Comparison of ENCODE assay signal across 3 cellular contexts in genomic region chr2:182890773-182891381, GRCh38.
TF ChIP-seq lines count a peak whose summit lies in the region.

No MANE protein-coding gene starts in this region.

TF ChIP-seq in SK-N-SH, 30 proteins besides CTCF, POLR2A, EP300 and RAD21:
- TF ChIP-seq GATA2 (CRISPR knock-in tag; IDR thresholded peaks at IDR 0.05) (no peak), RXRA (IDR thresholded peaks at IDR 0.05; ENCODE audit: borderline replicate concordance, low read depth) (no peak), RCOR1 (IDR thresholded peaks at IDR 0.05; ENCODE audit: low read length) (no peak), CHD2 (IDR thresholded peaks at IDR 0.05; ENCODE audit: low read length, partially characterized antibody) (no peak), RFX5 (IDR thresholded peaks at IDR 0.05; ENCODE audit: low read length) (no peak), GABPA (IDR thresholded peaks at IDR 0.05; ENCODE audit: low read depth) (no peak), ELF1 (IDR thresholded peaks at IDR 0.05) (no peak), NFIC (IDR thresholded peaks at IDR 0.05; ENCODE audit: borderline replicate concordance) (no peak)
- TF ChIP-seq, protein P1, sequence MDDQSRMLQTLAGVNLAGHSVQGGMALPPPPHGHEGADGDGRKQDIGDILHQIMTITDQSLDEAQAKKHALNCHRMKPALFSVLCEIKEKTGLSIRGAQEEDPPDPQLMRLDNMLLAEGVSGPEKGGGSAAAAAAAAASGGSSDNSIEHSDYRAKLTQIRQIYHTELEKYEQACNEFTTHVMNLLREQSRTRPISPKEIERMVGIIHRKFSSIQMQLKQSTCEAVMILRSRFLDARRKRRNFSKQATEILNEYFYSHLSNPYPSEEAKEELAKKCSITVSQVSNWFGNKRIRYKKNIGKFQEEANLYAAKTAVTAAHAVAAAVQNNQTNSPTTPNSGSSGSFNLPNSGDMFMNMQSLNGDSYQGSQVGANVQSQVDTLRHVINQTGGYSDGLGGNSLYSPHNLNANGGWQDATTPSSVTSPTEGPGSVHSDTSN (IDR thresholded peaks at IDR 0.05) = no peak
- TF ChIP-seq, protein P2, sequence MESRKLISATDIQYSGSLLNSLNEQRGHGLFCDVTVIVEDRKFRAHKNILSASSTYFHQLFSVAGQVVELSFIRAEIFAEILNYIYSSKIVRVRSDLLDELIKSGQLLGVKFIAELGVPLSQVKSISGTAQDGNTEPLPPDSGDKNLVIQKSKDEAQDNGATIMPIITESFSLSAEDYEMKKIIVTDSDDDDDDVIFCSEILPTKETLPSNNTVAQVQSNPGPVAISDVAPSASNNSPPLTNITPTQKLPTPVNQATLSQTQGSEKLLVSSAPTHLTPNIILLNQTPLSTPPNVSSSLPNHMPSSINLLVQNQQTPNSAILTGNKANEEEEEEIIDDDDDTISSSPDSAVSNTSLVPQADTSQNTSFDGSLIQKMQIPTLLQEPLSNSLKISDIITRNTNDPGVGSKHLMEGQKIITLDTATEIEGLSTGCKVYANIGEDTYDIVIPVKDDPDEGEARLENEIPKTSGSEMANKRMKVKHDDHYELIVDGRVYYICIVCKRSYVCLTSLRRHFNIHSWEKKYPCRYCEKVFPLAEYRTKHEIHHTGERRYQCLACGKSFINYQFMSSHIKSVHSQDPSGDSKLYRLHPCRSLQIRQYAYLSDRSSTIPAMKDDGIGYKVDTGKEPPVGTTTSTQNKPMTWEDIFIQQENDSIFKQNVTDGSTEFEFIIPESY (IDR thresholded peaks at IDR 0.05; ENCODE audit: borderline replicate concordance, low read depth) = no peak
- TF ChIP-seq, protein P3, sequence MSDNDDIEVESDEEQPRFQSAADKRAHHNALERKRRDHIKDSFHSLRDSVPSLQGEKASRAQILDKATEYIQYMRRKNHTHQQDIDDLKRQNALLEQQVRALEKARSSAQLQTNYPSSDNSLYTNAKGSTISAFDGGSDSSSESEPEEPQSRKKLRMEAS (IDR thresholded peaks at IDR 0.05; ENCODE audit: low read depth) = no peak

TF ChIP-seq in SK-N-SH treated with all-trans-retinoic acid at 6 μM for 48 hours, 23 proteins besides CTCF, POLR2A, EP300 and RAD21 (continues in another document):
- TF ChIP-seq, protein P4, sequence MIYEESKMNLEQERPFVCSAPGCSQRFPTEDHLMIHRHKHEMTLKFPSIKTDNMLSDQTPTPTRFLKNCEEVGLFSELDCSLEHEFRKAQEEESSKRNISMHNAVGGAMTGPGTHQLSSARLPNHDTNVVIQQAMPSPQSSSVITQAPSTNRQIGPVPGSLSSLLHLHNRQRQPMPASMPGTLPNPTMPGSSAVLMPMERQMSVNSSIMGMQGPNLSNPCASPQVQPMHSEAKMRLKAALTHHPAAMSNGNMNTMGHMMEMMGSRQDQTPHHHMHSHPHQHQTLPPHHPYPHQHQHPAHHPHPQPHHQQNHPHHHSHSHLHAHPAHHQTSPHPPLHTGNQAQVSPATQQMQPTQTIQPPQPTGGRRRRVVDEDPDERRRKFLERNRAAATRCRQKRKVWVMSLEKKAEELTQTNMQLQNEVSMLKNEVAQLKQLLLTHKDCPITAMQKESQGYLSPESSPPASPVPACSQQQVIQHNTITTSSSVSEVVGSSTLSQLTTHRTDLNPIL (CRISPR knock-in tag; IDR thresholded peaks at IDR 0.05; ENCODE audit: low read depth) = no peak
- TF ChIP-seq ISL1 (CRISPR knock-in tag; IDR thresholded peaks at IDR 0.05) (no peak), ZFP30 (CRISPR knock-in tag; IDR thresholded peaks at IDR 0.05) (no peak), ZNF565 (CRISPR knock-in tag; conservative IDR thresholded peaks at IDR 0.05; ENCODE audit: low read depth) (no peak), SNAI2 (CRISPR knock-in tag; IDR thresholded peaks at IDR 0.05) (no peak), TCF4 (CRISPR knock-in tag; IDR thresholded peaks at IDR 0.05; ENCODE audit: borderline replicate concordance) (no peak), ZFP3 (CRISPR knock-in tag; IDR thresholded peaks at IDR 0.05) (no peak), BACH2 (CRISPR knock-in tag; IDR thresholded peaks at IDR 0.05; ENCODE audit: borderline replicate concordance) (no peak), PATZ1 (CRISPR knock-in tag; IDR thresholded peaks at IDR 0.05; ENCODE audit: borderline replicate concordance) (no peak), ARNTL (CRISPR knock-in tag; IDR thresholded peaks at IDR 0.05; ENCODE audit: borderline replicate concordance, low read depth) (no peak), ZNF70 (CRISPR knock-in tag; IDR thresholded peaks at IDR 0.05) (no peak), PPARA (CRISPR knock-in tag; IDR thresholded peaks at IDR 0.05; ENCODE audit: borderline replicate concordance) (no peak)
- TF ChIP-seq, protein P5, sequence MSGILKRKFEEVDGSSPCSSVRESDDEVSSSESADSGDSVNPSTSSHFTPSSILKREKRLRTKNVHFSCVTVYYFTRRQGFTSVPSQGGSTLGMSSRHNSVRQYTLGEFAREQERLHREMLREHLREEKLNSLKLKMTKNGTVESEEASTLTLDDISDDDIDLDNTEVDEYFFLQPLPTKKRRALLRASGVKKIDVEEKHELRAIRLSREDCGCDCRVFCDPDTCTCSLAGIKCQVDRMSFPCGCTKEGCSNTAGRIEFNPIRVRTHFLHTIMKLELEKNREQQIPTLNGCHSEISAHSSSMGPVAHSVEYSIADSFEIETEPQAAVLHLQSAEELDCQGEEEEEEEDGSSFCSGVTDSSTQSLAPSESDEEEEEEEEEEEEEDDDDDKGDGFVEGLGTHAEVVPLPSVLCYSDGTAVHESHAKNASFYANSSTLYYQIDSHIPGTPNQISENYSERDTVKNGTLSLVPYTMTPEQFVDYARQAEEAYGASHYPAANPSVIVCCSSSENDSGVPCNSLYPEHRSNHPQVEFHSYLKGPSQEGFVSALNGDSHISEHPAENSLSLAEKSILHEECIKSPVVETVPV (CRISPR knock-in tag; IDR thresholded peaks at IDR 0.05) = no peak
- TF ChIP-seq, protein P6, sequence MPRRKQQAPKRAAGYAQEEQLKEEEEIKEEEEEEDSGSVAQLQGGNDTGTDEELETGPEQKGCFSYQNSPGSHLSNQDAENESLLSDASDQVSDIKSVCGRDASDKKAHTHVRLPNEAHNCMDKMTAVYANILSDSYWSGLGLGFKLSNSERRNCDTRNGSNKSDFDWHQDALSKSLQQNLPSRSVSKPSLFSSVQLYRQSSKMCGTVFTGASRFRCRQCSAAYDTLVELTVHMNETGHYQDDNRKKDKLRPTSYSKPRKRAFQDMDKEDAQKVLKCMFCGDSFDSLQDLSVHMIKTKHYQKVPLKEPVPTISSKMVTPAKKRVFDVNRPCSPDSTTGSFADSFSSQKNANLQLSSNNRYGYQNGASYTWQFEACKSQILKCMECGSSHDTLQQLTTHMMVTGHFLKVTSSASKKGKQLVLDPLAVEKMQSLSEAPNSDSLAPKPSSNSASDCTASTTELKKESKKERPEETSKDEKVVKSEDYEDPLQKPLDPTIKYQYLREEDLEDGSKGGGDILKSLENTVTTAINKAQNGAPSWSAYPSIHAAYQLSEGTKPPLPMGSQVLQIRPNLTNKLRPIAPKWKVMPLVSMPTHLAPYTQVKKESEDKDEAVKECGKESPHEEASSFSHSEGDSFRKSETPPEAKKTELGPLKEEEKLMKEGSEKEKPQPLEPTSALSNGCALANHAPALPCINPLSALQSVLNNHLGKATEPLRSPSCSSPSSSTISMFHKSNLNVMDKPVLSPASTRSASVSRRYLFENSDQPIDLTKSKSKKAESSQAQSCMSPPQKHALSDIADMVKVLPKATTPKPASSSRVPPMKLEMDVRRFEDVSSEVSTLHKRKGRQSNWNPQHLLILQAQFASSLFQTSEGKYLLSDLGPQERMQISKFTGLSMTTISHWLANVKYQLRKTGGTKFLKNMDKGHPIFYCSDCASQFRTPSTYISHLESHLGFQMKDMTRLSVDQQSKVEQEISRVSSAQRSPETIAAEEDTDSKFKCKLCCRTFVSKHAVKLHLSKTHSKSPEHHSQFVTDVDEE (CRISPR knock-in tag; IDR thresholded peaks at IDR 0.05) = no peak

TF ChIP-seq in HepG2, 621 proteins besides CTCF, POLR2A, EP300 and RAD21 (continues in another document):
- no peak for TF ChIP-seq AGO2 (optimal IDR thresholded peaks at IDR 0.05; ENCODE audit: low read depth, low read length)
- peak; percentile 88 for TF ChIP-seq CEBPB (IDR thresholded peaks at IDR 0.05; ENCODE audit: borderline replicate concordance, low read depth, low read length)
- no peak for TF ChIP-seq ZNF230 (CRISPR knock-in tag; IDR thresholded peaks at IDR 0.05)
- peak; percentile 42 to 67; a peak in 2 of 4 replicates for TF ChIP-seq NR2F1 (CRISPR knock-in tag; IDR thresholded peaks at IDR 0.05)
- TF ChIP-seq ZEB1 (IDR thresholded peaks at IDR 0.05; ENCODE audit: insufficient replicate concordance, low read depth) = peak; percentile 74
- TF ChIP-seq PCBP1 (IDR thresholded peaks at IDR 0.05; ENCODE audit: borderline replicate concordance, low read depth, low read length) = no peak
- TF ChIP-seq HNRNPLL (IDR thresholded peaks at IDR 0.05; ENCODE audit: low read depth, low read length, poor library complexity, severe bottlenecking) = no peak
- peak; percentile 88 for TF ChIP-seq CEBPG (CRISPR knock-in tag; IDR thresholded peaks at IDR 0.05)
- peak; percentile 45; the same call in 1 of the 2 replicates for TF ChIP-seq SOX5 (CRISPR knock-in tag; IDR thresholded peaks at IDR 0.05; ENCODE audit: borderline replicate concordance)
- no peak for TF ChIP-seq ZC3H4 (CRISPR knock-in tag; IDR thresholded peaks at IDR 0.05; ENCODE audit: borderline replicate concordance)
- no peak for TF ChIP-seq TEAD2 (CRISPR knock-in tag; IDR thresholded peaks at IDR 0.05)
- TF ChIP-seq ZFAT (CRISPR knock-in tag; conservative IDR thresholded peaks at IDR 0.05) = no peak
- TF ChIP-seq ATRX (CRISPR knock-in tag; IDR thresholded peaks at IDR 0.05; ENCODE audit: borderline replicate concordance) = no peak
- no peak for TF ChIP-seq KDM5B (CRISPR knock-in tag; IDR thresholded peaks at IDR 0.05; ENCODE audit: borderline replicate concordance)
- no peak for TF ChIP-seq RFX3 (CRISPR knock-in tag; IDR thresholded peaks at IDR 0.05)
- TF ChIP-seq HDAC2 (CRISPR knock-in tag; IDR thresholded peaks at IDR 0.05) = 0 out of 2 replicates have a peak, but pooled peaks have one; percentile 38
- TF ChIP-seq, protein P7, sequence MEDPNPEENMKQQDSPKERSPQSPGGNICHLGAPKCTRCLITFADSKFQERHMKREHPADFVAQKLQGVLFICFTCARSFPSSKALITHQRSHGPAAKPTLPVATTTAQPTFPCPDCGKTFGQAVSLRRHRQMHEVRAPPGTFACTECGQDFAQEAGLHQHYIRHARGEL (CRISPR knock-in tag; IDR thresholded peaks at IDR 0.05) = no peak
- TF ChIP-seq NFIC (IDR thresholded peaks at IDR 0.05; ENCODE audit: low read length) = peak; percentile 66
- peak; percentile 31; the same call in 1 of the 2 replicates for TF ChIP-seq CHD4 (IDR thresholded peaks at IDR 0.05; ENCODE audit: borderline replicate concordance, low read length)
- TF ChIP-seq ATAD3A (CRISPR knock-in tag; IDR thresholded peaks at IDR 0.05) = no peak
- TF ChIP-seq ZBTB4 (CRISPR knock-in tag; IDR thresholded peaks at IDR 0.05; ENCODE audit: borderline replicate concordance) = no peak
- peak; percentile 54; the same call in 1 of the 2 replicates for TF ChIP-seq CREM (IDR thresholded peaks at IDR 0.05)
- no peak for TF ChIP-seq CREM (CRISPR knock-in tag; IDR thresholded peaks at IDR 0.05)
- no peak for TF ChIP-seq FIP1L1 (IDR thresholded peaks at IDR 0.05; ENCODE audit: borderline replicate concordance, insufficient read depth, low read depth, low read length)
- TF ChIP-seq ZNF614 (CRISPR knock-in tag; IDR thresholded peaks at IDR 0.05; ENCODE audit: borderline replicate concordance) = peak; percentile 64; the same call in 1 of the 2 replicates
- TF ChIP-seq ZMYM4 (CRISPR knock-in tag; IDR thresholded peaks at IDR 0.05) = peak; percentile 67
- TF ChIP-seq FOXK1 (CRISPR knock-in tag; IDR thresholded peaks at IDR 0.05; ENCODE audit: borderline replicate concordance, low read depth) = 0 out of 2 replicates have a peak, but pooled peaks have one; percentile 16
- peak; percentile 96 for TF ChIP-seq HNF4A (CRISPR knock-in tag; IDR thresholded peaks at IDR 0.05)
- no peak for TF ChIP-seq ZNF740 (CRISPR knock-in tag; IDR thresholded peaks at IDR 0.05)
- TF ChIP-seq ZNF3 (CRISPR knock-in tag; IDR thresholded peaks at IDR 0.05) = no peak
- 0 out of 2 replicates have a peak, but pooled peaks have one; percentile 48 for TF ChIP-seq THAP11 (CRISPR knock-in tag; IDR thresholded peaks at IDR 0.05)
- TF ChIP-seq GLMP (CRISPR knock-in tag; IDR thresholded peaks at IDR 0.05; ENCODE audit: borderline replicate concordance) = no peak
- TF ChIP-seq HNF4G (IDR thresholded peaks at IDR 0.05; ENCODE audit: borderline replicate concordance, low read depth, low read length) = peak; percentile 99
- peak; percentile 53; the same call in 1 of the 2 replicates for TF ChIP-seq HNF4G (CRISPR knock-in tag; IDR thresholded peaks at IDR 0.05; ENCODE audit: borderline replicate concordance, low read depth)
- TF ChIP-seq CBX5 (CRISPR knock-in tag; IDR thresholded peaks at IDR 0.05; ENCODE audit: borderline replicate concordance) = no peak
- TF ChIP-seq REXO4 (CRISPR knock-in tag; IDR thresholded peaks at IDR 0.05; ENCODE audit: borderline replicate concordance) = no peak
- TF ChIP-seq YY1 (IDR thresholded peaks at IDR 0.05; ENCODE audit: insufficient read depth, insufficient replicate concordance, low read depth, low read length) = peak; percentile 25
- no peak for TF ChIP-seq MAF1 (CRISPR knock-in tag; IDR thresholded peaks at IDR 0.05; ENCODE audit: borderline replicate concordance)
- TF ChIP-seq SIX4 (CRISPR knock-in tag; IDR thresholded peaks at IDR 0.05) = no peak
